Comparison of ENCODE assay signal across 12 cellular contexts in the genomic region with DNA sequence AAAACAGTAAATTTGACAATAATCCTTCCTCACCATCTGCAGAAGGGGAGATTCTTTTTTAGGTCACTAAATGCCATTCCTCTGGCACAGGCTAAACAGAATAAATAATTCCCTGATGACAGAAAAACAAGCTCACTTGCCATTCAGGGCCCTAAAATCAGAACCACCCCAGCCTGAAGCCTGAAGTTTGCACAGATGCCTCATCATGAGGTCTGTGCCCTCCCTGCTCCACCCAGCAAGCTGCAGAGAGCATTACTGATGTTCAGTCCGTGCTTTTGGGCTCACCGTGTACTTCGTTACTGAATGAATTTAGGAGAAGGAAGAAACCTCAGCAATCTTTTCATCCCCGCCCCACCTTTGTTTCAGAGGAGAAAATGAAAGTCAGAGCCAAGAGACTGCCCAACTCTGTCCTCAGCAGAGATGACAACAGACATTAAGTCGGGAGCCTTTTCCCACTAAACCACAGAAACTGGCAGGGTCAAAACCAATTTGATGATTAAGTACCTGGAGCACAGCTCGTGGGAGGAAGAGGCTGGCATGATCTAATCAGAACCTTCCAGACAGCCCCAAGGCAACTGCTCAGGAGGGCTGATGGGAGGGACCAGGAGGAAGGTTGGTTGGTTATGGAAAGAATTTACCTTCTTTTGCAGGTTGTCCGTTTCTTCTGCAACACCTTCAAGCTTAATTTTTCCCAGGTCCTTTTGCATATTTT.
DNase-seq lines count a peak whose midpoint lies in the region; ATAC-seq and TF ChIP-seq lines count a peak whose summit lies in the region.
"Had no signal": no experiment of that assay in that cellular context is flagged by ENCODE, and none has a peak within 500 bp of the region (broad histone marks: within the 10 kb centered on the region; RNA-seq: fewer than 3 reads in every experiment).

No MANE protein-coding gene starts in this region.

- H3K4me1 Mint-ChIP-seq in brain, result peaks cover 12% of the 10 kb centered on the region
- H3K4me1 Mint-ChIP-seq: activated CD4-positive, alpha-beta T cell treated with anti-CD3 and anti-CD28 coated beads, Interleukin-2, amount 10 ng/mL, durations not matched to agents 24 days and 14 days had no signal

- intact Hi-C loops in left colon (cut with DNase I, micrococcal nuclease), result no loop called here

- CTCF ChIA-PET in SK-N-SH (lab: Yijun Ruan, JAX), result interaction anchor here (1.5 to 4.4 kb wide), 3 partner anchors 25 to 75 kb away, joined by 4 to 24 read pairs (median 5); no protein-coding TSS in a partner anchor

- no peak overlapping the region; the same call in 1 of the 2 replicates for H3K4me2 ChIP-seq in SK-N-SH

- H3K9me2 ChIP-seq in SK-N-SH, result no peaks in the 10 kb centered on the region

- H3F3A ChIP-seq in SK-N-SH (replicated peaks; ENCODE audit: insufficient read depth), result no peaks in the 10 kb centered on the region

- no peak overlapping the region for H3K9ac ChIP-seq in SK-N-SH

- H3K36me3 ChIP-seq in SK-N-SH (replicated peaks in 1 of 2; ENCODE audit: control insufficient read depth in 1 of 2, insufficient read depth in 2 of 2, low read length in 1 of 2), result no peaks in the 10 kb centered on the region
- no peaks in the 10 kb centered on the region for H3K36me3 ChIP-seq in right atrium auricular region
- H3K36me3 ChIP-seq: right lobe of liver, thoracic aorta had no signal

- POLR2A ChIA-PET in SK-N-SH (lab: Yijun Ruan, JAX), result no interaction called here

- H3K4me3 ChIP-seq in SK-N-SH (ENCODE audit: low read depth in 2 of 2, low read length in 1 of 2), result no peak overlapping the region
- H3K4me3 ChIP-seq in right atrium auricular region, result no peak overlapping the region
- H3K4me3 ChIP-seq: right lobe of liver, thoracic aorta had no signal

- H3K79me2 ChIP-seq in SK-N-SH (ENCODE audit: insufficient read depth), result no peaks in the 10 kb centered on the region

- H3K27me3 ChIP-seq in SK-N-SH (ENCODE audit: insufficient read depth), result no peaks in the 10 kb centered on the region
- H3K27me3 ChIP-seq in right atrium auricular region, result no peaks in the 10 kb centered on the region
- H3K27me3 ChIP-seq: right lobe of liver had no signal

- H3K4me1 ChIP-seq in SK-N-SH (ENCODE audit: control insufficient read depth in 1 of 2, insufficient read depth in 2 of 2, low read depth in 1 of 2, low read length in 1 of 2), result peaks cover 0 to 9% of the 10 kb centered on the region in 2 experiments; a peak in 2 of 4 replicates
- H3K4me1 ChIP-seq in right atrium auricular region, result no peaks in the 10 kb centered on the region
- H3K4me1 ChIP-seq: right lobe of liver had no signal

- H3K4me3 Mint-ChIP-seq in brain, result peak overlapping the region in 1 of 5 experiments; percentile 45
- H3K4me3 Mint-ChIP-seq: activated CD4-positive, alpha-beta T cell treated with anti-CD3 and anti-CD28 coated beads, Interleukin-2, amount 10 ng/mL, durations not matched to agents 24 days and 14 days had no signal

- H3K9me3 ChIP-seq in SK-N-SH, result no peaks in the 10 kb centered on the region
- H3K9me3 ChIP-seq in right atrium auricular region, result no peaks in the 10 kb centered on the region
- H3K9me3 ChIP-seq: right lobe of liver, thoracic aorta had no signal

- TF ChIP-seq EP300 in SK-N-SH (IDR thresholded peaks at IDR 0.05; ENCODE audit: borderline replicate concordance in 1 of 2, low read depth in 1 of 2, low read length in 1 of 2), result no peak

- no peaks in the 10 kb centered on the region for H4K20me1 ChIP-seq in SK-N-SH (ENCODE audit: insufficient read depth)

- TF ChIP-seq CTCF in SK-N-SH (IDR thresholded peaks at IDR 0.05) (no peak), brain (conservative IDR thresholded peaks at IDR 0.05) (no peak), right atrium auricular region (IDR thresholded peaks at IDR 0.05) (no peak)

- H3K9me3 Mint-ChIP-seq in brain, result no peaks in the 10 kb centered on the region
- H3K9me3 Mint-ChIP-seq: activated CD4-positive, alpha-beta T cell treated with anti-CD3 and anti-CD28 coated beads, Interleukin-2, amount 10 ng/mL, durations not matched to agents 24 days and 14 days had no signal

- H3K27me3 Mint-ChIP-seq in brain, result no peaks in the 10 kb centered on the region
- H3K27me3 Mint-ChIP-seq: activated CD4-positive, alpha-beta T cell treated with anti-CD3 and anti-CD28 coated beads, Interleukin-2, amount 10 ng/mL, durations not matched to agents 24 days and 14 days had no signal

- DNase-seq in SK-N-SH (peak; percentile 22), left colon (no peak), superior temporal gyrus (ENCODE audit: extremely low spot score) (no peak), RKO (ENCODE audit: low spot score) (no peak), right atrium auricular region (ENCODE audit: low spot score) (no peak)
- DNase-seq: activated CD4-positive, alpha-beta T cell treated with anti-CD3 and anti-CD28 coated beads, Interleukin-2, amount 10 ng/mL, durations not matched to agents 24 days and 14 days; NCI-H1417 treated with DMSO at 0.1 percent for 48 hours; right lobe of liver had no signal

- H3K27ac Mint-ChIP-seq in brain, result peak overlapping the region; percentile 19 to 92 (median 73)
- H3K27ac Mint-ChIP-seq: activated CD4-positive, alpha-beta T cell treated with anti-CD3 and anti-CD28 coated beads, Interleukin-2, amount 10 ng/mL, durations not matched to agents 24 days and 14 days had no signal

- H3K36me3 Mint-ChIP-seq in brain, result peaks cover 15% of the 10 kb centered on the region

- ATAC-seq in SK-N-SH treated with all-trans-retinoic acid at 6 μM for 48 hours, result no peak
- peak; percentile 21 for ATAC-seq in left colon
- no peak for ATAC-seq in GM19395 (IDR thresholded peaks at IDR 0.05; ENCODE audit: unreplicated experiment)
- ATAC-seq: right lobe of liver had no signal

- H3K27ac ChIP-seq in SK-N-SH (ENCODE audit: low read depth in 2 of 2, low read length in 1 of 2) (no peak overlapping the region; a peak in 1 of 4 replicates), right atrium auricular region (no peak overlapping the region)
- H3K27ac ChIP-seq: right lobe of liver, thoracic aorta had no signal

- H2AFZ ChIP-seq in SK-N-SH (ENCODE audit: low read depth), result no peak overlapping the region

- TF ChIP-seq RAD21 in SK-N-SH (IDR thresholded peaks at IDR 0.05; ENCODE audit: low read length), result no peak

- WGBS in SK-N-SH (ENCODE audit: low lambda C conversion rate), result 41% methylated on average over 7 of the region's 7 CpGs

TF ChIP-seq in SK-N-SH, 30 proteins besides CTCF, POLR2A, EP300 and RAD21 (continues in another document):
- TF ChIP-seq MEF2A (IDR thresholded peaks at IDR 0.05; ENCODE audit: borderline replicate concordance, low read depth) (no peak), TAF1 (IDR thresholded peaks at IDR 0.05; ENCODE audit: borderline replicate concordance, low read depth, low read length) (no peak), EZH2phosphoT487 (IDR thresholded peaks at IDR 0.05; ENCODE audit: borderline replicate concordance, low read depth) (no peak), ELF1 (IDR thresholded peaks at IDR 0.05) (no peak)

TF ChIP-seq in SK-N-SH treated with all-trans-retinoic acid at 6 μM for 48 hours, 23 proteins besides CTCF, POLR2A, EP300 and RAD21:
- TF ChIP-seq TOX (CRISPR knock-in tag; IDR thresholded peaks at IDR 0.05; ENCODE audit: borderline replicate concordance) (no peak), ESRRG (CRISPR knock-in tag; IDR thresholded peaks at IDR 0.05) (no peak), ZNF8 (CRISPR knock-in tag; IDR thresholded peaks at IDR 0.05) (no peak)
TF ChIP-seq in SK-N-SH treated with all-trans-retinoic acid at 6 μM for 48 hours: peak in this region for 0.
